ENCODE assay signal across 14 cellular contexts in the genomic region with DNA sequence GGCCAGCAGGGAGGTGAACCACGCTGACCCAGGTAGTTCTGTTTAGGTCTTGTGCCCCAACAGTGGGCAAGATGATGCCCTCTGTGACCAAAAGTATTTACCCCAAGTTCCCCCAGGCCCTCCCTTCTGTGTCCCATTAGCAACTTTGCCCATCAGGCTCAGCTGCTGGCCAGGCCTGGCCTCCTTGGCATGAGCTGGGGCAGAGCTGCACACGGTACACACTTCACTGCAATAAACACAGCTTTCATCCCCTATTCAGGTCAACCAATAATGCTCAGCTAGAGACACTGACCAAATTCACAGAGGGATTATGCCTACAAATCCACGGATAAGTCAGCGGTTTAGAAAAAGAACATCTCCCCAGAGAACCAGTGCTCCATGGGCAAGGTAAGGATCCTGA.
A peak's percentile ranks its signal among the peaks of the same experiment; 100 is the strongest.
DNase-seq lines count a peak whose midpoint lies in the region; ATAC-seq and TF ChIP-seq lines count a peak whose summit lies in the region.
"Had no signal": no experiment of that assay in that cellular context is flagged by ENCODE, and none has a peak within 500 bp of the region (broad histone marks: within the 10 kb centered on the region; RNA-seq: fewer than 3 reads in every experiment).

No MANE protein-coding gene starts in this region.

- no peak overlapping the region for H4K91ac ChIP-seq in neuronal stem cell (ENCODE audit: low read depth, low read length, poor library complexity)

- CTCF ChIA-PET in PC-3 (lab: Charles Lee) = no interaction called here

- H3K27ac ChIP-seq in PC-3 (ENCODE audit: low read length) (peak overlapping the region; percentile 83), neuronal stem cell (replicated peaks; ENCODE audit: low read length) (no peak overlapping the region)
- H3K27ac ChIP-seq: brain microvascular endothelial cell had no signal

- no peak overlapping the region for H2BK15ac ChIP-seq in neuronal stem cell (ENCODE audit: low read length)

- H3K36me3 Mint-ChIP-seq in endothelial cell (ENCODE audit: low read depth, unreplicated experiment) = peaks cover 47% of the 10 kb centered on the region

- POLR2A ChIA-PET in PC-3 (lab: Charles Lee; ENCODE audit: unreplicated experiment) = interaction anchor here (0.8 kb wide), 1 partner anchor 29 kb away, joined by 3 read pairs; no protein-coding TSS in a partner anchor

- peak overlapping the region; percentile 6 for H3K23ac ChIP-seq in neuronal stem cell (ENCODE audit: low read depth, low read length, poor library complexity)

- no peak overlapping the region for H2BK12ac ChIP-seq in neuronal stem cell (ENCODE audit: low read length)

- H3K14ac ChIP-seq in neuronal stem cell (ENCODE audit: low read length) = no peak overlapping the region

- H3K9me3 ChIP-seq in PC-3 (ENCODE audit: low read length) = no peaks in the 10 kb centered on the region
- H3K9me3 ChIP-seq in neuronal stem cell (replicated peaks in 1 of 2; ENCODE audit: control insufficient read depth in 2 of 2, insufficient read depth in 1 of 2, low read depth in 1 of 2, low read length in 2 of 2) = peaks cover 0 to 2% of the 10 kb centered on the region in 2 donors
- H3K9me3 ChIP-seq: Caco-2 had no signal

- peak overlapping the region; percentile 36 for H3K27ac Mint-ChIP-seq in endothelial cell (ENCODE audit: unreplicated experiment)

- DNase-seq in D341Med (ENCODE audit: low spot score) (peak; percentile 49), PC-3 (no peak), endothelial cell (ENCODE audit: low spot score) (no peak), neuronal stem cell (ENCODE audit: low spot score) (no peak), GM20000 (ENCODE audit: low spot score) (no peak), NCI-H2081 treated with DMSO at 0.1 percent for 48 hours (lab: John Stamatoyannopoulos, UW) (no peak), inferior parietal cortex (ENCODE audit: extremely low spot score) (no peak), GM03348 (ENCODE audit: low spot score) (no peak)
- DNase-seq: Caco-2, GF-D8, natural killer cell, SIG-M5 had no signal

- ATAC-seq in PC-3 = no peak

- peaks cover 18% of the 10 kb centered on the region for H3K27me3 Mint-ChIP-seq in endothelial cell (ENCODE audit: unreplicated experiment)

- no peaks in the 10 kb centered on the region for H3K9me3 Mint-ChIP-seq in endothelial cell (ENCODE audit: unreplicated experiment)
- H3K9me3 Mint-ChIP-seq: activated naive CD4-positive, alpha-beta T cell treated with anti-CD3 and anti-CD28 coated beads for 36 hours; natural killer cell had no signal

- BruUV-seq in PC-3 (replicated peaks; lab: Mats Ljungman, UMichigan) = no TSS peak

- no peak overlapping the region for H3K4ac ChIP-seq in neuronal stem cell (ENCODE audit: low read length)

- H3K4me3 Mint-ChIP-seq in endothelial cell (ENCODE audit: unreplicated experiment) = peak overlapping the region; percentile 12
- H3K4me3 Mint-ChIP-seq: activated naive CD4-positive, alpha-beta T cell treated with anti-CD3 and anti-CD28 coated beads for 36 hours; natural killer cell had no signal

- H3K79me1 ChIP-seq in neuronal stem cell (ENCODE audit: low read depth, low read length) = no peaks in the 10 kb centered on the region

- H3K9ac ChIP-seq in PC-3 (ENCODE audit: low read length) (peak overlapping the region; percentile 62), neuronal stem cell (ENCODE audit: low read depth, low read length, poor library complexity) (no peak overlapping the region)

- no peaks in the 10 kb centered on the region for H3K79me2 ChIP-seq in PC-3 (ENCODE audit: low read length)

- H3F3A ChIP-seq in PC-3 (ENCODE audit: low read length, unreplicated experiment) = no peaks in the 10 kb centered on the region

- TF ChIP-seq CTCF in PC-3 (conservative IDR thresholded peaks at IDR 0.05; ENCODE audit: low read depth, low read length) (no peak), endothelial cell (IDR thresholded peaks at IDR 0.05; ENCODE audit: unreplicated experiment) (no peak), GM20000 (IDR thresholded peaks at IDR 0.05; ENCODE audit: extremely low read depth, missing control alignments) (no peak)

- H3K27me3 ChIP-seq in PC-3 (ENCODE audit: low read length) (no peaks in the 10 kb centered on the region), neuronal stem cell (ENCODE audit: control insufficient read depth in 3 of 3, insufficient read depth in 3 of 3, low read depth in 1 of 3, low read length in 3 of 3) (no peaks in the 10 kb centered on the region)
- H3K27me3 ChIP-seq: brain microvascular endothelial cell had no signal

- no CpG with 5 or more reads among the region's 4 CpGs for WGBS in neuronal stem cell (ENCODE audit: extremely low coverage in 2 of 2, insufficient read length in 2 of 2, insufficient replicate concordance in 1 of 2), 2 donors

- no peaks in the 10 kb centered on the region for H4K20me1 ChIP-seq in PC-3 (ENCODE audit: low read length)

- no peaks in the 10 kb centered on the region for H3K9me2 ChIP-seq in PC-3 (replicated peaks; ENCODE audit: low read length)

- H3K4me1 ChIP-seq in PC-3 (ENCODE audit: insufficient read depth, low read length) = peaks cover 44% of the 10 kb centered on the region
- peaks cover 15 to 16% of the 10 kb centered on the region in 2 donors for H3K4me1 ChIP-seq in neuronal stem cell (ENCODE audit: control insufficient read depth in 2 of 2, insufficient read depth in 1 of 2, low read depth in 1 of 2, low read length in 2 of 2)

- no peak overlapping the region for H3K18ac ChIP-seq in neuronal stem cell (ENCODE audit: low read length)

- intact Hi-C loops in PC-3 (cut with micrococcal nuclease) = no loop called here

- H3K4me2 ChIP-seq in PC-3 (ENCODE audit: low read length) = peak overlapping the region; percentile 44
- H3K4me2 ChIP-seq in neuronal stem cell (ENCODE audit: insufficient read depth, low read length, poor library complexity, severe bottlenecking) = no peak overlapping the region

- no peak overlapping the region for H3K4me3 ChIP-seq in PC-3 (ENCODE audit: low read length)
- no peak overlapping the region for H3K4me3 ChIP-seq in neuronal stem cell (ENCODE audit: low read length in 2 of 2)

- no peak overlapping the region for H2AFZ ChIP-seq in PC-3 (ENCODE audit: low read length)
- no peak overlapping the region for H2AFZ ChIP-seq in neuronal stem cell (ENCODE audit: low read length)

- H2BK120ac ChIP-seq in neuronal stem cell (ENCODE audit: low read depth, low read length) = no peak overlapping the region

- H3K36me3 ChIP-seq in PC-3 (ENCODE audit: low read depth, low read length) (peaks cover 14% of the 10 kb centered on the region; the same call in 1 of the 2 replicates), neuronal stem cell (replicated peaks in 1 of 2; ENCODE audit: control insufficient read depth in 2 of 2, insufficient read depth in 2 of 2, low read length in 2 of 2) (peaks cover 2 to 12% of the 10 kb centered on the region in 2 donors)
- H3K36me3 ChIP-seq: brain microvascular endothelial cell had no signal

- peaks cover 89% of the 10 kb centered on the region for H3K4me1 Mint-ChIP-seq in endothelial cell (ENCODE audit: unreplicated experiment)

- no peak overlapping the region for H4K8ac ChIP-seq in neuronal stem cell (ENCODE audit: low read depth, low read length)

- no peak overlapping the region for H2BK5ac ChIP-seq in neuronal stem cell (ENCODE audit: low read length)

- no peak overlapping the region for H2AK5ac ChIP-seq in neuronal stem cell (ENCODE audit: low read depth, low read length)
